ENCODE assay signal across 9 cellular contexts in genomic region chr1:16181887-16182719, GRCh38. TPM values are rescaled to one million over a fixed set of nuclear protein-coding genes. Genes with fewer than 3 reads are reported as not detected.
DNase-seq lines count a peak whose midpoint lies in the region; ATAC-seq and TF ChIP-seq lines count a peak whose summit lies in the region.
"Had no signal": no experiment of that assay in that cellular context is flagged by ENCODE, and none has a peak within 500 bp of the region (broad histone marks: within the 10 kb centered on the region; RNA-seq: fewer than 3 reads in every experiment).

No MANE protein-coding gene starts in this region.

- peak overlapping the region; percentile 98 for H3K27ac Mint-ChIP-seq in neural progenitor cell

- peaks cover 10% of the 10 kb centered on the region for H3K27me3 Mint-ChIP-seq in neural progenitor cell (ENCODE audit: insufficient read depth, low read depth)

- no peak for ATAC-seq in GM19452 (IDR thresholded peaks at IDR 0.05; ENCODE audit: unreplicated experiment)
- no peak for ATAC-seq in HG03565 (IDR thresholded peaks at IDR 0.05; ENCODE audit: unreplicated experiment)
- no peak for ATAC-seq in GM21528 (IDR thresholded peaks at IDR 0.05; ENCODE audit: low FRiP score, unreplicated experiment)

- no peak for TF ChIP-seq CTCF in AG10803 (conservative IDR thresholded peaks at IDR 0.05; ENCODE audit: low read length)
- no peak for TF ChIP-seq CTCF in neural progenitor cell (IDR thresholded peaks at IDR 0.05)

- peak overlapping the region; percentile 51 for H3K9ac ChIP-seq in neural progenitor cell

- peak overlapping the region; percentile 38 for H3K4me2 ChIP-seq in neural progenitor cell

- no peaks in the 10 kb centered on the region for H3K36me3 Mint-ChIP-seq in neural progenitor cell

- no peaks in the 10 kb centered on the region for H3K36me3 ChIP-seq in neural progenitor cell

- peak overlapping the region; percentile 98 for H2AFZ ChIP-seq in neural progenitor cell (replicated peaks)

- no peaks in the 10 kb centered on the region for H3K9me3 ChIP-seq in neural progenitor cell (ENCODE audit: low read depth)

- peaks cover 34% of the 10 kb centered on the region for H3K4me1 Mint-ChIP-seq in neural progenitor cell

- H3K4me3 Mint-ChIP-seq in neural progenitor cell: peak overlapping the region; percentile 73

- H3K27me3 ChIP-seq in neural progenitor cell: no peaks in the 10 kb centered on the region

- peak overlapping the region; percentile 23; the same call in 1 of the 2 replicates for H3K4me3 ChIP-seq in AG10803 (ENCODE audit: low read length)
- no peak overlapping the region for H3K4me3 ChIP-seq in neural progenitor cell

- H3K4me1 ChIP-seq in neural progenitor cell: peaks cover 10% of the 10 kb centered on the region

- no peaks in the 10 kb centered on the region for H4K20me1 ChIP-seq in neural progenitor cell (ENCODE audit: low read depth)

- DNase-seq in AG10803 (ENCODE audit: low read depth): peak; percentile 90
- DNase-seq in RPMI7951 (ENCODE audit: low read depth): peak; percentile 97
- DNase-seq in fibroblast of peridontal ligament (ENCODE audit: extremely low read depth): peak; percentile 86
- DNase-seq in neural progenitor cell (ENCODE audit: low spot score): peak; percentile 75
- no peak for DNase-seq in hippocampal formation (lab: John Stamatoyannopoulos, UW)
- DNase-seq: GDM1 had no signal

- H3K27ac ChIP-seq in neural progenitor cell: peak overlapping the region; percentile 84

- no peaks in the 10 kb centered on the region for H3K79me2 ChIP-seq in neural progenitor cell (ENCODE audit: low read depth)

- peaks cover 13% of the 10 kb centered on the region for H3F3A ChIP-seq in neural progenitor cell (ENCODE audit: low read depth)

- H3K9me3 Mint-ChIP-seq in neural progenitor cell: no peaks in the 10 kb centered on the region

RNA-seq across cellular contexts. Expression of gene EPHA2, which starts 26.2 kb away (rescaled TPM):
- total RNA-seq in RPMI7951 (2014; rRNA removed; shearing (Covaris generic)): 47.1 and 53.4 TPM in 2 replicates
- 14.9 and 40.9 TPM in 2 replicates for total RNA-seq in neural progenitor cell (ENCODE audit: low replicate concordance)

RNA-seq across cellular contexts. Expression of gene ARHGEF19, which starts 30.3 kb away (rescaled TPM):
- total RNA-seq in RPMI7951 (2014; rRNA removed; shearing (Covaris generic)): 8.3 and 10.7 TPM in 2 replicates
- 10.9 and 22.2 TPM in 2 replicates for total RNA-seq in neural progenitor cell (ENCODE audit: low replicate concordance)

RNA-seq across cellular contexts. Expression of gene CPLANE2, which starts 54.9 kb away (rescaled TPM):
- total RNA-seq in RPMI7951 (2014; rRNA removed; shearing (Covaris generic)): 2.4 and 6.5 TPM in 2 replicates
- 3.0 and 11.4 TPM in 2 replicates for total RNA-seq in neural progenitor cell (ENCODE audit: low replicate concordance)

Comparison
In these comparisons a context has a peak if more than half of its experiments do, and no peak if none do; other contexts are left out.
1. DNase-seq: peak in AG10803 (single experiment), RPMI7951 (single experiment), fibroblast of peridontal ligament (single experiment) and neural progenitor cell (single experiment); none in hippocampal formation (0 of 2).